In genomic region chr5:40660751-40661150, GRCh38 we compare ENCODE assay signal across 30 cellular contexts.
"Had no signal": no experiment of that assay in that cellular context is flagged by ENCODE, and none has a peak within 500 bp of the region (broad histone marks: within the 10 kb centered on the region; RNA-seq: fewer than 3 reads in every experiment).

No MANE protein-coding gene starts in this region.

- H3K79me2 ChIP-seq: parathyroid adenoma had no signal

- H3K9ac ChIP-seq: neural progenitor cell, parathyroid adenoma had no signal

- H3K27me3 ChIP-seq: neural progenitor cell, neutrophil, right atrium auricular region, right lobe of liver, tibial artery, upper lobe of right lung had no signal

- H3K9me3 ChIP-seq: left ventricle myocardium inferior, neutrophil, psoas muscle, right atrium auricular region, right lobe of liver, tibial artery, upper lobe of right lung had no signal

- H2AFZ ChIP-seq: neural progenitor cell, parathyroid adenoma had no signal

- H3K27ac ChIP-seq: left ventricle myocardium inferior, neural progenitor cell, neutrophil, parathyroid adenoma, psoas muscle, right atrium auricular region, right lobe of liver, tibial artery, upper lobe of right lung had no signal

- FAIRE-seq: islet of Langerhans, kidney, urothelium cell line had no signal

- H3K36me3 ChIP-seq: left ventricle myocardium inferior, neural progenitor cell, neutrophil, right atrium auricular region, right lobe of liver, tibial artery, upper lobe of right lung had no signal

- DNase-seq: hypothalamus; immature natural killer cell; left colon; left ventricle myocardium inferior; mesendoderm; naive B cell; natural killer cell; nephron progenitor cell; occipital lobe; psoas muscle; right lobe of liver; stimulated activated CD4-positive, alpha-beta T cell treated with anti-CD3 and anti-CD28 coated beads, Interleukin-1b, Interleukin-23, amount 100 ng/mL, for 48 hours; stimulated activated CD4-positive, alpha-beta T cell treated with anti-CD3 and anti-CD28 coated beads, Interleukin-2, amount 100 ng/mL, for 48 hours; stimulated activated CD4-positive, alpha-beta T cell treated with anti-CD3 and anti-CD28 coated beads, Interleukin-4, amount 100 ng/mL, for 4 hours; stimulated activated CD8-positive, alpha-beta memory T cell treated with anti-CD3 and anti-CD28 coated beads, Interleukin-4, amount 100 ng/mL, for 48 hours; stimulated activated naive CD4-positive, alpha-beta T cell treated with Interleukin-2 at 50 U/mL for 16 hours; stimulated activated naive CD8-positive, alpha-beta T cell treated with anti-CD3 and anti-CD28 coated beads, Interleukin-15, amount 100 ng/mL, for 72 hours; substantia nigra; tibial artery; trophoblast cell; upper lobe of right lung had no signal

- H3K4me1 ChIP-seq: left ventricle myocardium inferior, neural progenitor cell, parathyroid adenoma, psoas muscle, right atrium auricular region, right lobe of liver, tibial artery, upper lobe of right lung had no signal

- H3K4me2 ChIP-seq: neural progenitor cell, smooth muscle cell had no signal

- H3K4me3 ChIP-seq: left ventricle myocardium inferior, lung, neural progenitor cell, psoas muscle, right atrium auricular region, right lobe of liver, smooth muscle cell, tibial artery, upper lobe of right lung had no signal
